ENCODE assay signal across 1 cellular context in the genomic region with DNA sequence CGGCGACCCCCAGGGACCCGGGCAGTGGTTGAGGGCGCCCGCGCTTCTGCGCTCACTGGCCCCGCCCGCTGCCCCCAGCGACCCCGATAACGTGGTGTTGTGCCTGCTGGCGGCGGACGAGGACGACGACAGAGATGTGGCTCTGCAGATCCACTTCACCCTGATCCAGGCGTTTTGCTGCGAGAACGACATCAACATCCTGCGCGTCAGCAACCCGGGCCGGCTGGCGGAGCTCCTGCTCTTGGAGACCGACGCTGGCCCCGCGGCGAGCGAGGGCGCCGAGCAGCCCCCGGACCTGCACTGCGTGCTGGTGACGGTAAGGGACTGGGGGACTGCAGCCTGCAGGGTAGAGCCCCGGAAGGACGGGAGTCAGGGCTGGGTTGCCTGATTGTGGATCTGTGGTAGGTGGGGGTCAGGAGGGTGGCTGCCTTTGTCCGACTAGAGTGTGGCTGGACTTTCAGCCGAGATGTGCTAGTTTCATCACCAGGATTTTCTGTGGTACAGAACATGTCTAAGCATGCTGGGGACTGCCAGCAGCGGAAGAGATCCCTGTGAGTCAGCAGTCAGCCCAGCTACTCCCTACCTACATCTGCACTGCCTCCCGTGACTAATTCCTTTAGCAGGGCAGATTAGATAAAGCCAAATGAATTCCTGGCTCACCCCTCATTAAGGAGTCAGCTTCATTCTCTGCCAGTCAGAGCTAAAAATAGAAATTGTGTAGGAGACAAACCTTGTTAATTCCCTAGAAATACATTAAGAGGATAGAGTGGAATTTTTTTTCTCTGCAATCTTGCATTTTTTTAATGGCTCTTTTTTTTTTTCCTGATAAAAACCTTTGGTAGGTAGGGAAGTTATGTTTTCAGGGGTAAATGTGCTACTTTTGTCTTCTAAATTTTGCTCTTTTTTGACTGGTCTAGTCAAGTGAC.
TF ChIP-seq lines count a peak whose summit lies in the region.

No MANE protein-coding gene starts in this region.

TF ChIP-seq in K562, 482 proteins besides CTCF, POLR2A, EP300 and RAD21 (continued from another document and continues in another):
- TF ChIP-seq, protein P1, sequence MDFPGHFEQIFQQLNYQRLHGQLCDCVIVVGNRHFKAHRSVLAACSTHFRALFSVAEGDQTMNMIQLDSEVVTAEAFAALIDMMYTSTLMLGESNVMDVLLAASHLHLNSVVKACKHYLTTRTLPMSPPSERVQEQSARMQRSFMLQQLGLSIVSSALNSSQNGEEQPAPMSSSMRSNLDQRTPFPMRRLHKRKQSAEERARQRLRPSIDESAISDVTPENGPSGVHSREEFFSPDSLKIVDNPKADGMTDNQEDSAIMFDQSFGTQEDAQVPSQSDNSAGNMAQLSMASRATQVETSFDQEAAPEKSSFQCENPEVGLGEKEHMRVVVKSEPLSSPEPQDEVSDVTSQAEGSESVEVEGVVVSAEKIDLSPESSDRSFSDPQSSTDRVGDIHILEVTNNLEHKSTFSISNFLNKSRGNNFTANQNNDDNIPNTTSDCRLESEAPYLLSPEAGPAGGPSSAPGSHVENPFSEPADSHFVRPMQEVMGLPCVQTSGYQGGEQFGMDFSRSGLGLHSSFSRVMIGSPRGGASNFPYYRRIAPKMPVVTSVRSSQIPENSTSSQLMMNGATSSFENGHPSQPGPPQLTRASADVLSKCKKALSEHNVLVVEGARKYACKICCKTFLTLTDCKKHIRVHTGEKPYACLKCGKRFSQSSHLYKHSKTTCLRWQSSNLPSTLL (IDR thresholded peaks at IDR 0.05): peak; percentile 37; the same call in 1 of the 2 replicates
- TF ChIP-seq, protein P2, sequence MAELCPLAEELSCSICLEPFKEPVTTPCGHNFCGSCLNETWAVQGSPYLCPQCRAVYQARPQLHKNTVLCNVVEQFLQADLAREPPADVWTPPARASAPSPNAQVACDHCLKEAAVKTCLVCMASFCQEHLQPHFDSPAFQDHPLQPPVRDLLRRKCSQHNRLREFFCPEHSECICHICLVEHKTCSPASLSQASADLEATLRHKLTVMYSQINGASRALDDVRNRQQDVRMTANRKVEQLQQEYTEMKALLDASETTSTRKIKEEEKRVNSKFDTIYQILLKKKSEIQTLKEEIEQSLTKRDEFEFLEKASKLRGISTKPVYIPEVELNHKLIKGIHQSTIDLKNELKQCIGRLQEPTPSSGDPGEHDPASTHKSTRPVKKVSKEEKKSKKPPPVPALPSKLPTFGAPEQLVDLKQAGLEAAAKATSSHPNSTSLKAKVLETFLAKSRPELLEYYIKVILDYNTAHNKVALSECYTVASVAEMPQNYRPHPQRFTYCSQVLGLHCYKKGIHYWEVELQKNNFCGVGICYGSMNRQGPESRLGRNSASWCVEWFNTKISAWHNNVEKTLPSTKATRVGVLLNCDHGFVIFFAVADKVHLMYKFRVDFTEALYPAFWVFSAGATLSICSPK (IDR thresholded peaks at IDR 0.05; ENCODE audit: borderline replicate concordance): no peak
- no peak for TF ChIP-seq HEY1 (CRISPR knock-in tag; IDR thresholded peaks at IDR 0.05; ENCODE audit: borderline replicate concordance)
- peak; percentile 57 for TF ChIP-seq TAF1 (IDR thresholded peaks at IDR 0.05; ENCODE audit: control insufficient read depth, extremely low read depth, insufficient read depth, low read length, severe bottlenecking)
- TF ChIP-seq MEF2A (IDR thresholded peaks at IDR 0.05; ENCODE audit: control insufficient read depth, low read depth, low read length): peak; percentile 95
- TF ChIP-seq, protein P3, sequence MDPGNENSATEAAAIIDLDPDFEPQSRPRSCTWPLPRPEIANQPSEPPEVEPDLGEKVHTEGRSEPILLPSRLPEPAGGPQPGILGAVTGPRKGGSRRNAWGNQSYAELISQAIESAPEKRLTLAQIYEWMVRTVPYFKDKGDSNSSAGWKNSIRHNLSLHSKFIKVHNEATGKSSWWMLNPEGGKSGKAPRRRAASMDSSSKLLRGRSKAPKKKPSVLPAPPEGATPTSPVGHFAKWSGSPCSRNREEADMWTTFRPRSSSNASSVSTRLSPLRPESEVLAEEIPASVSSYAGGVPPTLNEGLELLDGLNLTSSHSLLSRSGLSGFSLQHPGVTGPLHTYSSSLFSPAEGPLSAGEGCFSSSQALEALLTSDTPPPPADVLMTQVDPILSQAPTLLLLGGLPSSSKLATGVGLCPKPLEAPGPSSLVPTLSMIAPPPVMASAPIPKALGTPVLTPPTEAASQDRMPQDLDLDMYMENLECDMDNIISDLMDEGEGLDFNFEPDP (CRISPR knock-in tag; IDR thresholded peaks at IDR 0.05): no peak
- no peak for TF ChIP-seq DIDO1 (tag; IDR thresholded peaks at IDR 0.05; ENCODE audit: low read depth)
- TF ChIP-seq ZC3H8 (IDR thresholded peaks at IDR 0.05): no peak
- peak; percentile 93 for TF ChIP-seq NCOR1 (IDR thresholded peaks at IDR 0.05)
- TF ChIP-seq SREBF2 (CRISPR knock-in tag; IDR thresholded peaks at IDR 0.05): no peak
- no peak for TF ChIP-seq SMAD2 (IDR thresholded peaks at IDR 0.05; ENCODE audit: low read depth, low read length)
- peak in 1 of 2 experiments; percentile 18; a peak in 1 of 4 replicates for TF ChIP-seq CSDE1 (IDR thresholded peaks at IDR 0.05)
- peak; percentile 78 for TF ChIP-seq CREM (IDR thresholded peaks at IDR 0.05; ENCODE audit: low read depth)
- no peak for TF ChIP-seq STAG1 (CRISPR knock-in tag; IDR thresholded peaks at IDR 0.05; ENCODE audit: borderline replicate concordance)
- TF ChIP-seq, protein P4, sequence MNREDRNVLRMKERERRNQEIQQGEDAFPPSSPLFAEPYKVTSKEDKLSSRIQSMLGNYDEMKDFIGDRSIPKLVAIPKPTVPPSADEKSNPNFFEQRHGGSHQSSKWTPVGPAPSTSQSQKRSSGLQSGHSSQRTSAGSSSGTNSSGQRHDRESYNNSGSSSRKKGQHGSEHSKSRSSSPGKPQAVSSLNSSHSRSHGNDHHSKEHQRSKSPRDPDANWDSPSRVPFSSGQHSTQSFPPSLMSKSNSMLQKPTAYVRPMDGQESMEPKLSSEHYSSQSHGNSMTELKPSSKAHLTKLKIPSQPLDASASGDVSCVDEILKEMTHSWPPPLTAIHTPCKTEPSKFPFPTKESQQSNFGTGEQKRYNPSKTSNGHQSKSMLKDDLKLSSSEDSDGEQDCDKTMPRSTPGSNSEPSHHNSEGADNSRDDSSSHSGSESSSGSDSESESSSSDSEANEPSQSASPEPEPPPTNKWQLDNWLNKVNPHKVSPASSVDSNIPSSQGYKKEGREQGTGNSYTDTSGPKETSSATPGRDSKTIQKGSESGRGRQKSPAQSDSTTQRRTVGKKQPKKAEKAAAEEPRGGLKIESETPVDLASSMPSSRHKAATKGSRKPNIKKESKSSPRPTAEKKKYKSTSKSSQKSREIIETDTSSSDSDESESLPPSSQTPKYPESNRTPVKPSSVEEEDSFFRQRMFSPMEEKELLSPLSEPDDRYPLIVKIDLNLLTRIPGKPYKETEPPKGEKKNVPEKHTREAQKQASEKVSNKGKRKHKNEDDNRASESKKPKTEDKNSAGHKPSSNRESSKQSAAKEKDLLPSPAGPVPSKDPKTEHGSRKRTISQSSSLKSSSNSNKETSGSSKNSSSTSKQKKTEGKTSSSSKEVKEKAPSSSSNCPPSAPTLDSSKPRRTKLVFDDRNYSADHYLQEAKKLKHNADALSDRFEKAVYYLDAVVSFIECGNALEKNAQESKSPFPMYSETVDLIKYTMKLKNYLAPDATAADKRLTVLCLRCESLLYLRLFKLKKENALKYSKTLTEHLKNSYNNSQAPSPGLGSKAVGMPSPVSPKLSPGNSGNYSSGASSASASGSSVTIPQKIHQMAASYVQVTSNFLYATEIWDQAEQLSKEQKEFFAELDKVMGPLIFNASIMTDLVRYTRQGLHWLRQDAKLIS (CRISPR knock-in tag; IDR thresholded peaks at IDR 0.05): peak; percentile 95
- peak; percentile 88 to 91 for TF ChIP-seq TEAD1 (CRISPR knock-in tag; IDR thresholded peaks at IDR 0.05)
- TF ChIP-seq POLR2G (IDR thresholded peaks at IDR 0.05; ENCODE audit: low read depth, low read length): peak; percentile 88
- TF ChIP-seq EZH2 (IDR thresholded peaks at IDR 0.05; ENCODE audit: borderline replicate concordance, low read depth, low read length): no peak
- TF ChIP-seq TGIF2 (CRISPR knock-in tag; IDR thresholded peaks at IDR 0.05): no peak
- TF ChIP-seq ZNF785 (CRISPR knock-in tag; IDR thresholded peaks at IDR 0.05): no peak
- TF ChIP-seq HDGF (IDR thresholded peaks at IDR 0.05): no peak
- peak; percentile 30 to 79; a peak in 3 of 4 replicates for TF ChIP-seq MAZ (CRISPR knock-in tag; conservative IDR thresholded peaks at IDR 0.05 in 1 of 2, IDR thresholded peaks at IDR 0.05 in 1 of 2)
- TF ChIP-seq ZNF584 (CRISPR knock-in tag; IDR thresholded peaks at IDR 0.05; ENCODE audit: low read depth): peak; percentile 70; the same call in 1 of the 2 replicates
- TF ChIP-seq SLC30A9 (CRISPR knock-in tag; IDR thresholded peaks at IDR 0.05): no peak
- TF ChIP-seq TCFL5 (CRISPR knock-in tag; conservative IDR thresholded peaks at IDR 0.05): no peak
- TF ChIP-seq, protein P5, sequence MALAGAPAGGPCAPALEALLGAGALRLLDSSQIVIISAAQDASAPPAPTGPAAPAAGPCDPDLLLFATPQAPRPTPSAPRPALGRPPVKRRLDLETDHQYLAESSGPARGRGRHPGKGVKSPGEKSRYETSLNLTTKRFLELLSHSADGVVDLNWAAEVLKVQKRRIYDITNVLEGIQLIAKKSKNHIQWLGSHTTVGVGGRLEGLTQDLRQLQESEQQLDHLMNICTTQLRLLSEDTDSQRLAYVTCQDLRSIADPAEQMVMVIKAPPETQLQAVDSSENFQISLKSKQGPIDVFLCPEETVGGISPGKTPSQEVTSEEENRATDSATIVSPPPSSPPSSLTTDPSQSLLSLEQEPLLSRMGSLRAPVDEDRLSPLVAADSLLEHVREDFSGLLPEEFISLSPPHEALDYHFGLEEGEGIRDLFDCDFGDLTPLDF (CRISPR knock-in tag; IDR thresholded peaks at IDR 0.05): 0 out of 2 replicates have a peak, but pooled peaks have one; percentile 51
- TF ChIP-seq, protein P6, sequence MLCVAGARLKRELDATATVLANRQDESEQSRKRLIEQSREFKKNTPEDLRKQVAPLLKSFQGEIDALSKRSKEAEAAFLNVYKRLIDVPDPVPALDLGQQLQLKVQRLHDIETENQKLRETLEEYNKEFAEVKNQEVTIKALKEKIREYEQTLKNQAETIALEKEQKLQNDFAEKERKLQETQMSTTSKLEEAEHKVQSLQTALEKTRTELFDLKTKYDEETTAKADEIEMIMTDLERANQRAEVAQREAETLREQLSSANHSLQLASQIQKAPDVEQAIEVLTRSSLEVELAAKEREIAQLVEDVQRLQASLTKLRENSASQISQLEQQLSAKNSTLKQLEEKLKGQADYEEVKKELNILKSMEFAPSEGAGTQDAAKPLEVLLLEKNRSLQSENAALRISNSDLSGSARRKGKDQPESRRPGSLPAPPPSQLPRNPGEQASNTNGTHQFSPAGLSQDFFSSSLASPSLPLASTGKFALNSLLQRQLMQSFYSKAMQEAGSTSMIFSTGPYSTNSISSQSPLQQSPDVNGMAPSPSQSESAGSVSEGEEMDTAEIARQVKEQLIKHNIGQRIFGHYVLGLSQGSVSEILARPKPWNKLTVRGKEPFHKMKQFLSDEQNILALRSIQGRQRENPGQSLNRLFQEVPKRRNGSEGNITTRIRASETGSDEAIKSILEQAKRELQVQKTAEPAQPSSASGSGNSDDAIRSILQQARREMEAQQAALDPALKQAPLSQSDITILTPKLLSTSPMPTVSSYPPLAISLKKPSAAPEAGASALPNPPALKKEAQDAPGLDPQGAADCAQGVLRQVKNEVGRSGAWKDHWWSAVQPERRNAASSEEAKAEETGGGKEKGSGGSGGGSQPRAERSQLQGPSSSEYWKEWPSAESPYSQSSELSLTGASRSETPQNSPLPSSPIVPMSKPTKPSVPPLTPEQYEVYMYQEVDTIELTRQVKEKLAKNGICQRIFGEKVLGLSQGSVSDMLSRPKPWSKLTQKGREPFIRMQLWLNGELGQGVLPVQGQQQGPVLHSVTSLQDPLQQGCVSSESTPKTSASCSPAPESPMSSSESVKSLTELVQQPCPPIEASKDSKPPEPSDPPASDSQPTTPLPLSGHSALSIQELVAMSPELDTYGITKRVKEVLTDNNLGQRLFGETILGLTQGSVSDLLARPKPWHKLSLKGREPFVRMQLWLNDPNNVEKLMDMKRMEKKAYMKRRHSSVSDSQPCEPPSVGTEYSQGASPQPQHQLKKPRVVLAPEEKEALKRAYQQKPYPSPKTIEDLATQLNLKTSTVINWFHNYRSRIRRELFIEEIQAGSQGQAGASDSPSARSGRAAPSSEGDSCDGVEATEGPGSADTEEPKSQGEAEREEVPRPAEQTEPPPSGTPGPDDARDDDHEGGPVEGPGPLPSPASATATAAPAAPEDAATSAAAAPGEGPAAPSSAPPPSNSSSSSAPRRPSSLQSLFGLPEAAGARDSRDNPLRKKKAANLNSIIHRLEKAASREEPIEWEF (CRISPR knock-in tag; IDR thresholded peaks at IDR 0.05): no peak
- TF ChIP-seq ZNF764 (CRISPR knock-in tag; IDR thresholded peaks at IDR 0.05; ENCODE audit: low read depth): no peak
- TF ChIP-seq ZNF57 (CRISPR knock-in tag; IDR thresholded peaks at IDR 0.05): no peak
- TF ChIP-seq CREB1 (IDR thresholded peaks at IDR 0.05): no peak; the same call in 1 of the 2 replicates
- TF ChIP-seq CREB1 (CRISPR knock-in tag; IDR thresholded peaks at IDR 0.05): peak; percentile 57
- no peak; the same call in 1 of the 2 replicates for TF ChIP-seq ZNF12 (CRISPR knock-in tag; IDR thresholded peaks at IDR 0.05)
- no peak for TF ChIP-seq HNRNPLL (IDR thresholded peaks at IDR 0.05; ENCODE audit: low read depth, low read length, poor library complexity, severe bottlenecking)
- TF ChIP-seq MCM2 (IDR thresholded peaks at IDR 0.05; ENCODE audit: low read depth): no peak
- TF ChIP-seq, protein P7, sequence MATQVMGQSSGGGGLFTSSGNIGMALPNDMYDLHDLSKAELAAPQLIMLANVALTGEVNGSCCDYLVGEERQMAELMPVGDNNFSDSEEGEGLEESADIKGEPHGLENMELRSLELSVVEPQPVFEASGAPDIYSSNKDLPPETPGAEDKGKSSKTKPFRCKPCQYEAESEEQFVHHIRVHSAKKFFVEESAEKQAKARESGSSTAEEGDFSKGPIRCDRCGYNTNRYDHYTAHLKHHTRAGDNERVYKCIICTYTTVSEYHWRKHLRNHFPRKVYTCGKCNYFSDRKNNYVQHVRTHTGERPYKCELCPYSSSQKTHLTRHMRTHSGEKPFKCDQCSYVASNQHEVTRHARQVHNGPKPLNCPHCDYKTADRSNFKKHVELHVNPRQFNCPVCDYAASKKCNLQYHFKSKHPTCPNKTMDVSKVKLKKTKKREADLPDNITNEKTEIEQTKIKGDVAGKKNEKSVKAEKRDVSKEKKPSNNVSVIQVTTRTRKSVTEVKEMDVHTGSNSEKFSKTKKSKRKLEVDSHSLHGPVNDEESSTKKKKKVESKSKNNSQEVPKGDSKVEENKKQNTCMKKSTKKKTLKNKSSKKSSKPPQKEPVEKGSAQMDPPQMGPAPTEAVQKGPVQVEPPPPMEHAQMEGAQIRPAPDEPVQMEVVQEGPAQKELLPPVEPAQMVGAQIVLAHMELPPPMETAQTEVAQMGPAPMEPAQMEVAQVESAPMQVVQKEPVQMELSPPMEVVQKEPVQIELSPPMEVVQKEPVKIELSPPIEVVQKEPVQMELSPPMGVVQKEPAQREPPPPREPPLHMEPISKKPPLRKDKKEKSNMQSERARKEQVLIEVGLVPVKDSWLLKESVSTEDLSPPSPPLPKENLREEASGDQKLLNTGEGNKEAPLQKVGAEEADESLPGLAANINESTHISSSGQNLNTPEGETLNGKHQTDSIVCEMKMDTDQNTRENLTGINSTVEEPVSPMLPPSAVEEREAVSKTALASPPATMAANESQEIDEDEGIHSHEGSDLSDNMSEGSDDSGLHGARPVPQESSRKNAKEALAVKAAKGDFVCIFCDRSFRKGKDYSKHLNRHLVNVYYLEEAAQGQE (CRISPR knock-in tag; IDR thresholded peaks at IDR 0.05; ENCODE audit: low read depth): peak; percentile 45; the same call in 1 of the 2 replicates
- TF ChIP-seq ZNF583 (CRISPR knock-in tag; IDR thresholded peaks at IDR 0.05): no peak
